In the genomic region with DNA sequence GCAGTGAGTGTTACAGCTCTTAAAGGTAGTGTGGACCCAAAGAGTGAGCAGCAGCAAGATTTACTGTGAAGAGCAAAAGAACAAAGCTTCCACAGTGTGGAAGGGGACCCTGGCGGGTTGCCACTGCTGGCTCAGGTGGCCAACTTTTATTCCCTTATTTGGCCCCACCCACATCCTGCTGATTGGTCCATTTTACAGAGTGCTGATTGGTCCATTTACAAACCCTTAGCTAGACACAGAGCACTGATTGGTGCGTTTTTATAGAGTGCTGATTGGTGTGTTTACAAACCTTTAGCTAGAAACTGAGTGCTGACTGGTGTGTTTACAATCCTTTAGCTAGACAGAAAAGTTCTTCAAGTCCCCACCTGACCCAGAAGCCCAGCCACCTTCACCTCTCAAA, we compare ENCODE assay signal across 3 cellular contexts.
TF ChIP-seq lines count a peak whose summit lies in the region.

No MANE protein-coding gene starts in this region.

TF ChIP-seq in WTC11, 78 proteins besides CTCF, POLR2A, EP300 and RAD21:
- peak; percentile 70 for TF ChIP-seq NFYB (CRISPR knock-in tag; conservative IDR thresholded peaks at IDR 0.05; ENCODE audit: low read depth)

TF ChIP-seq in K562, 482 proteins besides CTCF, POLR2A, EP300 and RAD21:
- peak; percentile 45 for TF ChIP-seq RBM25 (IDR thresholded peaks at IDR 0.05; ENCODE audit: low read depth, low read length, severe bottlenecking)
- TF ChIP-seq, protein P1, sequence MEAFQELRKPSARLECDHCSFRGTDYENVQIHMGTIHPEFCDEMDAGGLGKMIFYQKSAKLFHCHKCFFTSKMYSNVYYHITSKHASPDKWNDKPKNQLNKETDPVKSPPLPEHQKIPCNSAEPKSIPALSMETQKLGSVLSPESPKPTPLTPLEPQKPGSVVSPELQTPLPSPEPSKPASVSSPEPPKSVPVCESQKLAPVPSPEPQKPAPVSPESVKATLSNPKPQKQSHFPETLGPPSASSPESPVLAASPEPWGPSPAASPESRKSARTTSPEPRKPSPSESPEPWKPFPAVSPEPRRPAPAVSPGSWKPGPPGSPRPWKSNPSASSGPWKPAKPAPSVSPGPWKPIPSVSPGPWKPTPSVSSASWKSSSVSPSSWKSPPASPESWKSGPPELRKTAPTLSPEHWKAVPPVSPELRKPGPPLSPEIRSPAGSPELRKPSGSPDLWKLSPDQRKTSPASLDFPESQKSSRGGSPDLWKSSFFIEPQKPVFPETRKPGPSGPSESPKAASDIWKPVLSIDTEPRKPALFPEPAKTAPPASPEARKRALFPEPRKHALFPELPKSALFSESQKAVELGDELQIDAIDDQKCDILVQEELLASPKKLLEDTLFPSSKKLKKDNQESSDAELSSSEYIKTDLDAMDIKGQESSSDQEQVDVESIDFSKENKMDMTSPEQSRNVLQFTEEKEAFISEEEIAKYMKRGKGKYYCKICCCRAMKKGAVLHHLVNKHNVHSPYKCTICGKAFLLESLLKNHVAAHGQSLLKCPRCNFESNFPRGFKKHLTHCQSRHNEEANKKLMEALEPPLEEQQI (IDR thresholded peaks at IDR 0.05), result peak; percentile 61; the same call in 1 of the 2 replicates
- TF ChIP-seq NFYB (IDR thresholded peaks at IDR 0.05; ENCODE audit: extremely low read depth, insufficient read length), result peak; percentile 72
- 0 out of 2 replicates have a peak, but pooled peaks have one; percentile 15 for TF ChIP-seq NFIC (IDR thresholded peaks at IDR 0.05)
- TF ChIP-seq CC2D1A (IDR thresholded peaks at IDR 0.05), result peak; percentile 66
- TF ChIP-seq SP1 (CRISPR knock-in tag; IDR thresholded peaks at IDR 0.05), result 0 out of 2 replicates have a peak, but pooled peaks have one; percentile 16
TF ChIP-seq in K562: peak in this region for 6; not testable (repeated sequence) for 476.

TF ChIP-seq in HepG2, 621 proteins besides CTCF, POLR2A, EP300 and RAD21:
- peak; percentile 75 for TF ChIP-seq NFYB (CRISPR knock-in tag; IDR thresholded peaks at IDR 0.05)
- TF ChIP-seq ZMYM4 (CRISPR knock-in tag; IDR thresholded peaks at IDR 0.05), result peak; percentile 19; the same call in 1 of the 2 replicates
- peak; percentile 59 for TF ChIP-seq NFYC (CRISPR knock-in tag; IDR thresholded peaks at IDR 0.05)
